39 cellular contexts compared by ENCODE assay signal in genomic region chr20:20220137-20220536, GRCh38.
"Had no signal": no experiment of that assay in that cellular context is flagged by ENCODE, and none has a peak within 500 bp of the region (broad histone marks: within the 10 kb centered on the region; RNA-seq: fewer than 3 reads in every experiment).

No MANE protein-coding gene starts in this region.

- H3K9me3 Mint-ChIP-seq: activated naive CD4-positive, alpha-beta T cell treated with anti-CD3 and anti-CD28 coated beads, Interleukin-2, amount 10 ng/mL, durations not matched to agents 7 days and 5 days; activated naive CD4-positive, alpha-beta T cell treated with anti-CD3 and anti-CD28 coated beads, Interleukin-2, amount 50 U/mL, for 24 hours; activated naive CD8-positive, alpha-beta T cell treated with anti-CD3 and anti-CD28 coated beads, Interleukin-2, amount 10 ng/mL, durations not matched to agents 7 days and 5 days; activated T-helper 1 cell treated with anti-CD3 and anti-CD28 coated beads, Interleukin-12 subunit alpha, Interleukin-12 subunit beta, Interleukin-2, Interleukin-4 antibody, amounts not matched to agents 30 ng/mL and 10 ng/mL and 1 ng/mL, durations not matched to agents 14 hours and 24 hours and 36 hours; activated T-helper 17 cell treated with anti-CD3 and anti-CD28 coated beads, Interleukin-2, amount 50 U/mL, for 72 hours; activated T-helper 2 cell treated with anti-CD3 and anti-CD28 coated beads, Interferon-gamma antibody, Interleukin-2, Interleukin-4, amounts not matched to agents 10 μg/mL and 5 μg/mL and 100 μg/mL, durations not matched to agents 14 hours and 24 hours and 36 hours had no signal

- ATAC-seq: activated naive CD4-positive, alpha-beta T cell treated with anti-CD3 and anti-CD28 coated beads, Interleukin-2, amount 50 U/mL, for 72 hours; activated naive CD8-positive, alpha-beta T cell treated with anti-CD3 and anti-CD28 coated beads, Interleukin-2, amount 50 U/mL, for 24 hours; activated T-cell treated with anti-CD3 and anti-CD28 coated beads, Interleukin-2, amount 50 U/mL, for 4 hours; activated T-cell treated with anti-CD3 and anti-CD28 coated beads, Interleukin-2, amount 50 U/mL, for 72 hours; activated T-helper 17 cell treated with anti-CD3 and anti-CD28 coated beads, Interleukin-2, amount 50 U/mL, for 72 hours; body of pancreas had no signal

- H3K36me3 Mint-ChIP-seq: activated naive CD4-positive, alpha-beta T cell treated with anti-CD3 and anti-CD28 coated beads, Interleukin-2, amount 10 ng/mL, durations not matched to agents 7 days and 5 days; activated naive CD4-positive, alpha-beta T cell treated with anti-CD3 and anti-CD28 coated beads, Interleukin-2, amount 50 U/mL, for 24 hours; activated naive CD8-positive, alpha-beta T cell; activated naive CD8-positive, alpha-beta T cell treated with anti-CD3 and anti-CD28 coated beads for 36 hours; activated naive CD8-positive, alpha-beta T cell treated with anti-CD3 and anti-CD28 coated beads, Interleukin-2, amount 10 ng/mL, durations not matched to agents 7 days and 5 days; brain had no signal

- DNase-seq: activated effector memory CD4-positive, alpha-beta T cell treated with anti-CD3 and anti-CD28 coated beads, Interleukin-2, amount 50 U/mL, for 16 hours; activated effector memory CD4-positive, alpha-beta T cell treated with Interleukin-2 at 50 U/mL for 16 hours; activated gamma-delta T cell; activated gamma-delta T cell treated with Interleukin-2 at 50 U/mL for 16 hours; activated naive CD4-positive, alpha-beta T cell treated with anti-CD3 and anti-CD28 coated beads for 36 hours; activated naive CD4-positive, alpha-beta T cell treated with anti-CD3 and anti-CD28 coated beads, Interleukin-2, amount 10 ng/mL, durations not matched to agents 7 days and 5 days; activated naive CD4-positive, alpha-beta T cell treated with anti-CD3 and anti-CD28 coated beads, Interleukin-2, amount 50 U/mL, for 16 hours; activated naive CD4-positive, alpha-beta T cell treated with Interleukin-2 at 50 U/mL for 16 hours; activated naive CD8-positive, alpha-beta T cell treated with anti-CD3 and anti-CD28 coated beads for 36 hours; activated naive CD8-positive, alpha-beta T cell treated with anti-CD3 and anti-CD28 coated beads, Interleukin-2, amount 10 ng/mL, durations not matched to agents 7 days and 5 days; activated naive CD8-positive, alpha-beta T cell treated with anti-CD3 and anti-CD28 coated beads, Interleukin-2, amount 50 U/mL, for 24 hours; activated T-cell treated with anti-CD3 and anti-CD28 coated beads for 4 hours; activated T-cell treated with anti-CD3 and anti-CD28 coated beads, Interleukin-2, amount 50 U/mL, for 1 hour; activated T-cell treated with anti-CD3 and anti-CD28 coated beads, Interleukin-2, amount 50 U/mL, for 24 hours; activated T-cell treated with anti-CD3 and anti-CD28 coated beads, Interleukin-2, amount 50 U/mL, for 4 hours; activated T-cell treated with anti-CD3 and anti-CD28 coated beads, Interleukin-2, amount 50 U/mL, for 48 hours; activated T-cell treated with anti-CD3 and anti-CD28 coated beads, Interleukin-2, amount 50 U/mL, for 72 hours; adrenal gland; amniotic stem cell; amygdala; anterior cingulate cortex; aorta; body of pancreas; brain microvascular endothelial cell; caudate nucleus; central memory CD4-positive, alpha-beta T cell; cerebellar nuclear complex had no signal

- H3K27ac ChIP-seq: adrenal gland, ascending aorta, body of pancreas, brain microvascular endothelial cell, breast epithelium, cardiac muscle cell had no signal

- H3K4me3 Mint-ChIP-seq: activated naive CD4-positive, alpha-beta T cell treated with anti-CD3 and anti-CD28 coated beads for 36 hours; activated naive CD4-positive, alpha-beta T cell treated with anti-CD3 and anti-CD28 coated beads, Interleukin-2, amount 10 ng/mL, durations not matched to agents 7 days and 5 days; activated naive CD4-positive, alpha-beta T cell treated with anti-CD3 and anti-CD28 coated beads, Interleukin-2, amount 50 U/mL, for 24 hours; activated naive CD8-positive, alpha-beta T cell; activated naive CD8-positive, alpha-beta T cell treated with anti-CD3 and anti-CD28 coated beads for 36 hours; activated naive CD8-positive, alpha-beta T cell treated with anti-CD3 and anti-CD28 coated beads, Interleukin-2, amount 10 ng/mL, durations not matched to agents 7 days and 5 days; activated naive CD8-positive, alpha-beta T cell treated with anti-CD3 and anti-CD28 coated beads, Interleukin-2, amount 50 U/mL, for 24 hours; activated T-cell treated with anti-CD3 and anti-CD28 coated beads, Interleukin-2, amount 50 U/mL, for 24 hours; activated T-cell treated with anti-CD3 and anti-CD28 coated beads, Interleukin-2, amount 50 U/mL, for 4 hours; activated T-cell treated with anti-CD3 and anti-CD28 coated beads, Interleukin-2, amount 50 U/mL, for 72 hours; activated T-helper 1 cell treated with anti-CD3 and anti-CD28 coated beads, Interleukin-12 subunit alpha, Interleukin-12 subunit beta, Interleukin-2, Interleukin-4 antibody, amounts not matched to agents 30 ng/mL and 10 ng/mL and 1 ng/mL, durations not matched to agents 14 hours and 24 hours and 36 hours; activated T-helper 17 cell treated with anti-CD3 and anti-CD28 coated beads, Interleukin-2, amount 50 U/mL, for 72 hours; brain; central memory CD8-positive, alpha-beta T cell had no signal

- H3K4me3 ChIP-seq: adrenal gland, ascending aorta, body of pancreas, breast epithelium, cardiac muscle cell had no signal

- H3K36me3 ChIP-seq: adrenal gland, ascending aorta, brain microvascular endothelial cell, breast epithelium, cardiac muscle cell had no signal

- H3K27ac Mint-ChIP-seq: activated naive CD4-positive, alpha-beta T cell treated with anti-CD3 and anti-CD28 coated beads for 36 hours; activated naive CD4-positive, alpha-beta T cell treated with anti-CD3 and anti-CD28 coated beads, Interleukin-2, amount 10 ng/mL, durations not matched to agents 7 days and 5 days; activated naive CD4-positive, alpha-beta T cell treated with anti-CD3 and anti-CD28 coated beads, Interleukin-2, amount 50 U/mL, for 24 hours; activated naive CD4-positive, alpha-beta T cell treated with anti-CD3 and anti-CD28 coated beads, Interleukin-2, amount 50 U/mL, for 72 hours; activated naive CD8-positive, alpha-beta T cell; activated naive CD8-positive, alpha-beta T cell treated with anti-CD3 and anti-CD28 coated beads for 36 hours; activated naive CD8-positive, alpha-beta T cell treated with anti-CD3 and anti-CD28 coated beads, Interleukin-2, amount 10 ng/mL, durations not matched to agents 7 days and 5 days; activated naive CD8-positive, alpha-beta T cell treated with anti-CD3 and anti-CD28 coated beads, Interleukin-2, amount 50 U/mL, for 24 hours; activated T-cell treated with anti-CD3 and anti-CD28 coated beads, Interleukin-2, amount 50 U/mL, for 24 hours; activated T-cell treated with anti-CD3 and anti-CD28 coated beads, Interleukin-2, amount 50 U/mL, for 72 hours; activated T-helper 1 cell treated with anti-CD3 and anti-CD28 coated beads, Interleukin-12 subunit alpha, Interleukin-12 subunit beta, Interleukin-2, Interleukin-4 antibody, amounts not matched to agents 30 ng/mL and 10 ng/mL and 1 ng/mL, durations not matched to agents 14 hours and 24 hours and 36 hours; activated T-helper 17 cell treated with anti-CD3 and anti-CD28 coated beads, Interleukin-2, amount 50 U/mL, for 72 hours; activated T-helper 2 cell treated with anti-CD3 and anti-CD28 coated beads, Interferon-gamma antibody, Interleukin-2, Interleukin-4, amounts not matched to agents 10 μg/mL and 5 μg/mL and 100 μg/mL, durations not matched to agents 14 hours and 24 hours and 36 hours; brain had no signal

- H3K4me1 ChIP-seq: adrenal gland, ascending aorta, body of pancreas, breast epithelium had no signal

- H3K27me3 ChIP-seq: ascending aorta, body of pancreas, brain microvascular endothelial cell, breast epithelium, cardiac muscle cell had no signal

- FAIRE-seq: astrocyte had no signal

- H3K4me1 Mint-ChIP-seq: activated naive CD4-positive, alpha-beta T cell treated with anti-CD3 and anti-CD28 coated beads, Interleukin-2, amount 10 ng/mL, durations not matched to agents 7 days and 5 days; activated naive CD4-positive, alpha-beta T cell treated with anti-CD3 and anti-CD28 coated beads, Interleukin-2, amount 50 U/mL, for 24 hours; activated naive CD8-positive, alpha-beta T cell treated with anti-CD3 and anti-CD28 coated beads for 36 hours; activated naive CD8-positive, alpha-beta T cell treated with anti-CD3 and anti-CD28 coated beads, Interleukin-2, amount 10 ng/mL, durations not matched to agents 7 days and 5 days; activated naive CD8-positive, alpha-beta T cell treated with anti-CD3 and anti-CD28 coated beads, Interleukin-2, amount 50 U/mL, for 24 hours; activated T-helper 17 cell treated with anti-CD3 and anti-CD28 coated beads, Interleukin-2, amount 50 U/mL, for 72 hours; central memory CD8-positive, alpha-beta T cell had no signal

- H3K9me3 ChIP-seq: adrenal gland, ascending aorta, body of pancreas, breast epithelium had no signal
